In genomic region chr4:40441415-40441814, GRCh38 we compare ENCODE assay signal across 24 cellular contexts.
DNase-seq lines count a peak whose midpoint lies in the region; ATAC-seq, FAIRE-seq and TF ChIP-seq lines count a peak whose summit lies in the region.
"Had no signal": no experiment of that assay in that cellular context is flagged by ENCODE, and none has a peak within 500 bp of the region (broad histone marks: within the 10 kb centered on the region; RNA-seq: fewer than 3 reads in every experiment).

No MANE protein-coding gene starts in this region.

- H3K9me3 ChIP-seq in A549 (no peaks in the 10 kb centered on the region), MM.1S (replicated peaks; ENCODE audit: insufficient read depth, low read length) (no peaks in the 10 kb centered on the region)

- H3K79me2 ChIP-seq in MM.1S (ENCODE audit: low read length): peaks cover 44% of the 10 kb centered on the region

- peaks cover 5% of the 10 kb centered on the region for H3K4me1 Mint-ChIP-seq in progenitor cell of endocrine pancreas (ENCODE audit: low read depth)

- H3K9ac ChIP-seq in MM.1S (ENCODE audit: low read length): no peak overlapping the region
- H3K9ac ChIP-seq: BLaER1 treated with 17β-estradiol and CSF1 and Interleukin-3, amounts not matched to agents 10 nM and 100 nM had no signal

- peak overlapping the region; percentile 53 for H3K27ac Mint-ChIP-seq in progenitor cell of endocrine pancreas
- H3K27ac Mint-ChIP-seq: CD4-positive, alpha-beta T cell had no signal

- H3K4me1 ChIP-seq in A549 (peaks cover 11% of the 10 kb centered on the region), MM.1S (ENCODE audit: low read length) (peaks cover 13% of the 10 kb centered on the region)

- no peak overlapping the region for H2AFZ ChIP-seq in MM.1S (ENCODE audit: low read length)

- no peak for FAIRE-seq in A549 (lab: Jason Lieb, UNC)
- peak; percentile 27 for FAIRE-seq in islet of Langerhans (lab: Jason Lieb, UNC)
- FAIRE-seq: A204.1, H1 had no signal

- 90% methylated on average over 1 of the region's 1 CpG for WGBS in A549 (ENCODE audit: missing lambda C conversion rate)

- POLR2A ChIA-PET in A549 (lab: Yijun Ruan, JAX): no interaction called here

- H3K9me3 Mint-ChIP-seq in progenitor cell of endocrine pancreas (ENCODE audit: low read depth): no peaks in the 10 kb centered on the region
- H3K9me3 Mint-ChIP-seq: CD4-positive, alpha-beta T cell had no signal

- H3K36me3 Mint-ChIP-seq in progenitor cell of endocrine pancreas (ENCODE audit: insufficient read depth): peaks cover 25% of the 10 kb centered on the region

- H3K4me3 ChIP-seq in A549 (no peak overlapping the region), MM.1S (ENCODE audit: low read length) (no peak overlapping the region)
- H3K4me3 ChIP-seq: BLaER1 treated with 17β-estradiol and CSF1 and Interleukin-3, amounts not matched to agents 10 nM and 100 nM had no signal

- H3K27me3 ChIP-seq in MM.1S (replicated peaks; ENCODE audit: insufficient read depth, low read length): no peaks in the 10 kb centered on the region
- H3K27me3 ChIP-seq: BLaER1 treated with 17β-estradiol and CSF1 and Interleukin-3, amounts not matched to agents 10 nM and 100 nM had no signal

- ATAC-seq in A549: no peak
- ATAC-seq: HCT116 had no signal

- H3K4me2 ChIP-seq in A549 (0 out of 3 replicates have a peak overlapping the region, but pooled peaks have one; percentile 5), MM.1S (ENCODE audit: low read depth, low read length) (peak overlapping the region; percentile 48; the same call in 1 of the 2 replicates)

- no peak for TF ChIP-seq EP300 in A549 (IDR thresholded peaks at IDR 0.05)

- no peaks in the 10 kb centered on the region; the same call in 1 of the 2 replicates for H3K36me3 ChIP-seq in MM.1S (replicated peaks; ENCODE audit: insufficient read depth, low read length)

- no peak for DNase-seq in A549 (ENCODE audit: low read depth in 1 of 2, low spot score in 1 of 2)
- DNase-seq in MM.1S: no peak
- DNase-seq in progenitor cell of endocrine pancreas (ENCODE audit: low spot score, unreplicated experiment): no peak
- no peak for DNase-seq in activated naive CD4-positive, alpha-beta T cell (lab: John Stamatoyannopoulos, UW)
- no peak for DNase-seq in NCI-H2107 treated with DMSO at 0.1 percent for 48 hours (lab: John Stamatoyannopoulos, UW; ENCODE audit: unreplicated experiment)
- no peak for DNase-seq in NOMO-1 (lab: John Stamatoyannopoulos, UW; ENCODE audit: unreplicated experiment in 2 of 2)
- no peak for DNase-seq in SIG-M5 (lab: John Stamatoyannopoulos, UW)
- DNase-seq: AML-193; CD4-positive, alpha-beta T cell; Karpas-422; NCI-H1105; NCI-H1436 treated with DMSO at 0.1 percent for 48 hours; NCI-H187 treated with DMSO at 0.1 percent for 48 hours; NCI-H446; NCI-H524 treated with DMSO at 0.1 percent for 48 hours; NCI-H774; Right ventricle myocardium superior; RPMI8226 had no signal

- no peak for TF ChIP-seq POLR2A in A549 (IDR thresholded peaks at IDR 0.05; ENCODE audit: low read length)

- H4K20me1 ChIP-seq in MM.1S (ENCODE audit: insufficient read depth, low read length): 0 out of 2 replicates have a peak, but pooled peaks cover 2% of the 10 kb centered on the region

- H3K4me3 Mint-ChIP-seq in progenitor cell of endocrine pancreas (ENCODE audit: low read depth): no peak overlapping the region
- H3K4me3 Mint-ChIP-seq: CD4-positive, alpha-beta T cell had no signal

- no peaks in the 10 kb centered on the region for H3K27me3 Mint-ChIP-seq in progenitor cell of endocrine pancreas
- H3K27me3 Mint-ChIP-seq: CD4-positive, alpha-beta T cell had no signal

- TF ChIP-seq RAD21 in A549 (conservative IDR thresholded peaks at IDR 0.05 in 1 of 2, IDR thresholded peaks at IDR 0.05 in 1 of 2): no peak

- H3K27ac ChIP-seq in A549 (no peak overlapping the region), MM.1S (ENCODE audit: low read length) (no peak overlapping the region)
- H3K27ac ChIP-seq: BLaER1 treated with 17β-estradiol and CSF1 and Interleukin-3, amounts not matched to agents 10 nM and 100 nM; HL-60 had no signal

- TF ChIP-seq CTCF in A549 (IDR thresholded peaks at IDR 0.05) (no peak), MM.1S (IDR thresholded peaks at IDR 0.05; ENCODE audit: low read length) (no peak), progenitor cell of endocrine pancreas (IDR thresholded peaks at IDR 0.05; ENCODE audit: unreplicated experiment) (no peak)

- CTCF ChIA-PET in A549 (lab: Yijun Ruan, JAX): interaction anchor here (1.0 kb wide), 1 partner anchor 116 kb away, joined by 3 read pairs; no protein-coding TSS in a partner anchor

- H3K9me2 ChIP-seq in MM.1S (replicated peaks; ENCODE audit: insufficient read depth, low read length): no peaks in the 10 kb centered on the region

- no peaks in the 10 kb centered on the region for H3F3A ChIP-seq in MM.1S (ENCODE audit: insufficient read depth, low read length)

TF ChIP-seq in A549, 52 proteins besides CTCF, POLR2A, EP300 and RAD21:
- no peak for TF ChIP-seq HEYL (CRISPR knock-in tag; IDR thresholded peaks at IDR 0.05)
